1 cellular context compared by ENCODE assay signal in genomic region chr16:29745126-29745852, GRCh38.
TF ChIP-seq lines count a peak whose summit lies in the region.

No MANE protein-coding gene starts in this region.

TF ChIP-seq in SK-N-SH treated with all-trans-retinoic acid at 6 μM for 48 hours, 23 proteins besides CTCF, POLR2A, EP300 and RAD21 (continued from another document):
- TF ChIP-seq ZNF565 (CRISPR knock-in tag; conservative IDR thresholded peaks at IDR 0.05; ENCODE audit: low read depth) = no peak
